Comparison of ENCODE assay signal across 10 cellular contexts in the genomic region with DNA sequence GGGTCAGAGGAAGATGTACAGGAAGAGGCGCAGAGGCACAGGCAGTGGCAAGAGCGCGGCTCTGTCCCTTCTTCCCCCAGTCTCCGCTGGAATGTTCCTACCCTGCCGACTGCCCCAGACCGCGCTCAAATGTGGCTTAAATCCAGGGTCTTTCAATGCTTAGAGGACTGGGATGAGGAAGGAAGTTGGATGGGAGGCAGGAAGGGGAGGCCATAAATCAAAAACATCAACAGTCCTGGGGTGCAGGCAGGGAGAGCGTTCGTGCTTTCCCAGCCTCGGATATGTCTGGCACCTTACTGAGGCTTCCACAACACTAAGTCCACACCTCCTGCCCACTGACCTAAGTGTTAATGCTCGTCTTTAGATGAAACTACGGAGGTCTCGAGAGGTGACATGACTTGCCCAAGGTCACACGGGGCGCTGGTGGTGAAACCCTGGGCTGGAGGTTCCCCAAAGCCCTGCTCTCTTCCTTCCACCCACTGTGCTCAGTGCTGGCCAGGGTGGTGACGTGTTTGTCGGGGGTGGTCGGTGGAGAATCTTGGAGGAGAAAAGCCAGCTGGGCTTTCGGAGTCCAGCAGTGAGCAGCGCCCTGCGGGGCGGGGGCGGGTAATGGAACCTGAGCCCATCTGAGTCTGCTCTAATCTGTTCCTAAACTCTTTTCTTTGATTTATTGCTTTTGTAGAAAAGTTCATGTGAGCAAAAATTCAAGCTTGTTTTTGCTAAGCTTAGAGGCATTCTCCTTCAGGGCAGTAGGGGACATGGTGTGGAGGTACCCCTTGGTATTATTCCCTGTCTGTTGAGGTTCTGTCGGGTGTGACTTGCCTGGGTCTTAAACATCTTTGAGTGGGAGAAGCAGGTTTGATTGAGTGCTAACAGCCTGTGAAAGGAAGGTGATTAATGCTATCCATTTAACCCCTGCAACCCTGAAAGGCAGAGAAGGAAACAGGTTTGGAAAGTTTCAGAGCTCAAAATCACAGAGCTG. TPM values are rescaled to one million over a fixed set of nuclear protein-coding genes. Genes with fewer than 3 reads are reported as not detected.
DNase-seq lines count a peak whose midpoint lies in the region; ATAC-seq and TF ChIP-seq lines count a peak whose summit lies in the region.
"Had no signal": no experiment of that assay in that cellular context is flagged by ENCODE, and none has a peak within 500 bp of the region (broad histone marks: within the 10 kb centered on the region; RNA-seq: fewer than 3 reads in every experiment).

No MANE protein-coding gene starts in this region.

- peak in 1 of 2 donors; percentile 22 for TF ChIP-seq POLR2A in heart left ventricle (IDR thresholded peaks at IDR 0.05)
- TF ChIP-seq POLR2A in ovary (IDR thresholded peaks at IDR 0.05), result no peak

- H3K9me3 Mint-ChIP-seq in CD8-positive, alpha-beta T cell, result no peaks in the 10 kb centered on the region
- H3K9me3 Mint-ChIP-seq: activated T-helper 1 cell treated with anti-CD3 and anti-CD28 coated beads, Interleukin-12 subunit alpha, Interleukin-12 subunit beta, Interleukin-2, Interleukin-4 antibody, amounts not matched to agents 30 ng/mL and 10 ng/mL and 1 ng/mL, durations not matched to agents 14 hours and 24 hours and 36 hours; stimulated activated naive B cell treated with anti-CD40 and anti-IgM and Interleukin-4, amounts not matched to agents 10 μg/mL and 1 μg/mL and 100 μg/mL, for 72 hours had no signal

- peaks cover 0 to 41% (median 11%) of the 10 kb centered on the region in 9 donors for H3K27me3 ChIP-seq in heart left ventricle
- no peaks in the 10 kb centered on the region for H3K27me3 ChIP-seq in ovary
- peaks cover 13% of the 10 kb centered on the region for H3K27me3 ChIP-seq in CD8-positive, alpha-beta T cell (ENCODE audit: insufficient read depth, low read length)
- H3K27me3 ChIP-seq in BE2C, result no peaks in the 10 kb centered on the region

- intact Hi-C loops in heart left ventricle (cut with DNase I), result loop anchor here in 1 of 10 donors (5.0 kb wide), 1 partner anchor 43 kb away; a partner anchor contains a TSS
- intact Hi-C loops in ovary (cut with DNase I), result no loop called here
- intact Hi-C loops in CD8-positive, alpha-beta T cell (cut with DNase I, micrococcal nuclease), result no loop called here

- H3K36me3 ChIP-seq in heart left ventricle, result no peaks in the 10 kb centered on the region
- no peaks in the 10 kb centered on the region for H3K36me3 ChIP-seq in ovary
- no peaks in the 10 kb centered on the region for H3K36me3 ChIP-seq in CD8-positive, alpha-beta T cell (ENCODE audit: insufficient read depth, low read length)
- H3K36me3 ChIP-seq in BE2C, result no peaks in the 10 kb centered on the region

- no peaks in the 10 kb centered on the region for H3K36me3 Mint-ChIP-seq in CD8-positive, alpha-beta T cell
- H3K36me3 Mint-ChIP-seq: stimulated activated naive B cell treated with anti-CD40 and anti-IgM and Interleukin-4, amounts not matched to agents 10 μg/mL and 1 μg/mL and 100 μg/mL, for 72 hours had no signal

- CTCF ChIA-PET in CD8-positive, alpha-beta T cell (lab: Charles Lee), result interaction anchor here (0.5 kb wide), 1 partner anchor 51 kb away, joined by 3 read pairs; no protein-coding TSS in a partner anchor

- POLR2A ChIA-PET in CD8-positive, alpha-beta T cell (lab: Charles Lee), result interaction anchor here (0.6 kb wide), 1 partner anchor 30 kb away, joined by 3 read pairs; no protein-coding TSS in a partner anchor

- TF ChIP-seq CTCF in heart left ventricle (IDR thresholded peaks at IDR 0.05), result no peak
- no peak for TF ChIP-seq CTCF in ovary (IDR thresholded peaks at IDR 0.05)
- TF ChIP-seq CTCF in CD8-positive, alpha-beta T cell (IDR thresholded peaks at IDR 0.05), result no peak
- no peak for TF ChIP-seq CTCF in BE2C (IDR thresholded peaks at IDR 0.05; ENCODE audit: low read depth, low read length)

- no peak overlapping the region for H3K4me3 Mint-ChIP-seq in CD8-positive, alpha-beta T cell
- H3K4me3 Mint-ChIP-seq: activated T-helper 1 cell treated with anti-CD3 and anti-CD28 coated beads, Interleukin-12 subunit alpha, Interleukin-12 subunit beta, Interleukin-2, Interleukin-4 antibody, amounts not matched to agents 30 ng/mL and 10 ng/mL and 1 ng/mL, durations not matched to agents 14 hours and 24 hours and 36 hours; stimulated activated naive B cell treated with anti-CD40 and anti-IgM and Interleukin-4, amounts not matched to agents 10 μg/mL and 1 μg/mL and 100 μg/mL, for 72 hours had no signal

- H3K4me1 ChIP-seq in heart left ventricle, result peaks cover 0 to 27% (median 10%) of the 10 kb centered on the region in 12 donors
- peaks cover 2% of the 10 kb centered on the region for H3K4me1 ChIP-seq in ovary (ENCODE audit: insufficient read depth)
- H3K4me1 ChIP-seq in CD8-positive, alpha-beta T cell (ENCODE audit: insufficient read depth, low read length), result no peaks in the 10 kb centered on the region
- H3K4me1 ChIP-seq in BE2C, result no peaks in the 10 kb centered on the region

- H3K27ac Mint-ChIP-seq in CD8-positive, alpha-beta T cell, result no peak overlapping the region
- H3K27ac Mint-ChIP-seq: activated T-helper 1 cell treated with anti-CD3 and anti-CD28 coated beads, Interleukin-12 subunit alpha, Interleukin-12 subunit beta, Interleukin-2, Interleukin-4 antibody, amounts not matched to agents 30 ng/mL and 10 ng/mL and 1 ng/mL, durations not matched to agents 14 hours and 24 hours and 36 hours; stimulated activated naive B cell treated with anti-CD40 and anti-IgM and Interleukin-4, amounts not matched to agents 10 μg/mL and 1 μg/mL and 100 μg/mL, for 72 hours had no signal

- H3K9me3 ChIP-seq in heart left ventricle (no peaks in the 10 kb centered on the region), ovary (no peaks in the 10 kb centered on the region), BE2C (no peaks in the 10 kb centered on the region)
- H3K9me3 ChIP-seq in CD8-positive, alpha-beta T cell (ENCODE audit: low read length), result no peaks in the 10 kb centered on the region

- TF ChIP-seq EP300 in ovary (IDR thresholded peaks at IDR 0.05), result no peak

- DNase-seq in GF-D8 (lab: John Stamatoyannopoulos, UW) (peak; percentile 5), SKM-1 treated with dmso at 0.1 percent for 144 hours (lab: John Stamatoyannopoulos, UW; ENCODE audit: unreplicated experiment) (peak; percentile 18), heart left ventricle (peak; percentile 59 to 79 (median 70)), ovary (peak; percentile 36 to 67 (median 52)), BE2C (no peak), NAMALWA (ENCODE audit: low spot score) (no peak), hippocampal formation (lab: John Stamatoyannopoulos, UW) (no peak)
- DNase-seq in CD8-positive, alpha-beta T cell, result no peak
- DNase-seq: stimulated activated naive B cell treated with anti-CD40 and anti-IgM and Interleukin-4, amounts not matched to agents 10 μg/mL and 1 μg/mL and 100 μg/mL, for 72 hours had no signal

- H3K4me3 ChIP-seq in heart left ventricle (peak overlapping the region in 10 of 12 donors; percentile 8 to 57 (median 39)), ovary (no peak overlapping the region), BE2C (ENCODE audit: low read depth, low read length) (no peak overlapping the region)
- H3K4me3 ChIP-seq in CD8-positive, alpha-beta T cell (ENCODE audit: low read depth, low read length), result no peak overlapping the region

- peaks cover 62% of the 10 kb centered on the region for H3K27me3 Mint-ChIP-seq in CD8-positive, alpha-beta T cell (ENCODE audit: low read depth)

- H3K27ac ChIP-seq in heart left ventricle (peak overlapping the region; percentile 12 to 84 (median 63)), ovary (no peak overlapping the region)
- H3K27ac ChIP-seq in CD8-positive, alpha-beta T cell (ENCODE audit: low read depth, low read length), result no peak overlapping the region

- ATAC-seq in heart left ventricle, result peak; percentile 69 to 87 (median 78)
- ATAC-seq in CD8-positive, alpha-beta T cell, result no peak

- peaks cover 5% of the 10 kb centered on the region for H3K4me1 Mint-ChIP-seq in CD8-positive, alpha-beta T cell (ENCODE audit: low read depth)

- WGBS in heart left ventricle, 4 donors, result 13 to 20% (median 18%) methylated on average over 23 to 24 of the region's 24 CpGs
- 3 to 7% (median 4%) methylated on average over 24 of the region's 24 CpGs for WGBS in ovary, 3 donors

RNA-seq across cellular contexts. Expression of a gene that starts 0.7 kb away (rescaled TPM):
- total RNA-seq in heart left ventricle (1 to 10 TPM in 7 of 9 donors, under 1 TPM in 2; 0.63 to 7.6 (median 2.8) TPM), ovary (1 to 10 TPM in 5 of 7 donors, not detected in 2; 1.2 to 5.3 (median 1.8) TPM)
- polyA plus RNA-seq in heart left ventricle (1 to 10 TPM; 2.9 to 5.1 TPM), ovary (1 to 10 TPM; 2.8 to 2.9 TPM)
- not detected for total RNA-seq in CD8-positive, alpha-beta T cell
- polyA plus RNA-seq in BE2C (2012; ENCODE audit: insufficient read depth, insufficient read length, low read depth), result not detected
- total RNA-seq: activated T-helper 1 cell treated with anti-CD3 and anti-CD28 coated beads, Interleukin-12 subunit alpha, Interleukin-12 subunit beta, Interleukin-2, Interleukin-4 antibody, amounts not matched to agents 30 ng/mL and 10 ng/mL and 1 ng/mL, durations not matched to agents 14 hours and 24 hours and 36 hours had no signal

RNA-seq across cellular contexts. Expression of a gene that starts 37.2 kb away (rescaled TPM):
- total RNA-seq in heart left ventricle, result 1 to 10 TPM; 1.4 to 5.2 (median 2.9) TPM
- 1 to 10 TPM; 1.2 to 1.9 TPM for polyA plus RNA-seq in heart left ventricle
- total RNA-seq in ovary, result 1 to 10 TPM in 1 of 7 donors, under 1 TPM in 3, not detected in 3; 0.35 to 1.1 (median 0.69) TPM
- polyA plus RNA-seq in ovary, result under 1 TPM; 0.04 to 0.22 TPM
- not detected for total RNA-seq in CD8-positive, alpha-beta T cell
- polyA plus RNA-seq in BE2C (2012; ENCODE audit: insufficient read depth, insufficient read length, low read depth), result 4.0 TPM
- total RNA-seq: activated T-helper 1 cell treated with anti-CD3 and anti-CD28 coated beads, Interleukin-12 subunit alpha, Interleukin-12 subunit beta, Interleukin-2, Interleukin-4 antibody, amounts not matched to agents 30 ng/mL and 10 ng/mL and 1 ng/mL, durations not matched to agents 14 hours and 24 hours and 36 hours had no signal

RNA-seq across cellular contexts. Expression of a gene that starts 43.6 kb away (rescaled TPM):
- total RNA-seq in heart left ventricle (100 to 1,000 TPM; 147 to 418 (median 258) TPM), ovary (10 to 100 TPM; 40.8 to 70.5 (median 59.4) TPM)
- polyA plus RNA-seq in heart left ventricle (100 to 1,000 TPM; 210 to 314 TPM), ovary (10 to 100 TPM; 63.0 to 64.6 TPM)
- 1 to 10 TPM; 8.0 to 8.3 TPM for total RNA-seq in CD8-positive, alpha-beta T cell
- polyA plus RNA-seq in BE2C (2012; ENCODE audit: insufficient read depth, insufficient read length, low read depth), result 10.0 TPM

Comparison
In these comparisons a context has a peak if more than half of its experiments do, and no peak if none do; other contexts are left out.
1. DNase-seq: peak in GF-D8 (single experiment), SKM-1 treated with dmso at 0.1 percent for 144 hours (single experiment), heart left ventricle (5 of 5) and ovary (5 of 5); none in CD8-positive, alpha-beta T cell (0 of 7), BE2C (single experiment), NAMALWA (single experiment) and hippocampal formation (0 of 2).
2. H3K27ac ChIP-seq: peak in heart left ventricle (12 of 12); none in ovary (0 of 2) and CD8-positive, alpha-beta T cell (single experiment).
3. H3K4me3 ChIP-seq: peak in heart left ventricle (10 of 12); none in ovary (single experiment), CD8-positive, alpha-beta T cell (single experiment) and BE2C (single experiment).
4. RNA of a gene that starts 43.6 kb away (total RNA-seq): 147 to 418 TPM in heart left ventricle and 40.8 to 70.5 TPM in ovary; 8.0 to 8.3 TPM in CD8-positive, alpha-beta T cell; every median in the first group is over 4 times any median in the second.